ENCODE assay signal across 22 cellular contexts in genomic region chr5:132071338-132071707, GRCh38. TPM values are rescaled to one million over a fixed set of nuclear protein-coding genes. Genes with fewer than 3 reads are reported as not detected.
DNase-seq lines count a peak whose midpoint lies in the region; ATAC-seq and TF ChIP-seq lines count a peak whose summit lies in the region.
"Had no signal": no experiment of that assay in that cellular context is flagged by ENCODE, and none has a peak within 500 bp of the region (broad histone marks: within the 10 kb centered on the region; RNA-seq: fewer than 3 reads in every experiment).

No MANE protein-coding gene starts in this region.

- TF ChIP-seq CTCF in IMR-90 (conservative IDR thresholded peaks at IDR 0.05; ENCODE audit: low read depth, low read length), result no peak
- TF ChIP-seq CTCF in mammary epithelial cell (conservative IDR thresholded peaks at IDR 0.05 in 1 of 2, IDR thresholded peaks at IDR 0.05 in 1 of 2; ENCODE audit: extremely low read depth in 1 of 2, insufficient read depth in 1 of 2, low read depth in 1 of 2, low read length in 2 of 2), result no peak

- H4K20me1 ChIP-seq in IMR-90 (ENCODE audit: insufficient read depth, low read length) (no peaks in the 10 kb centered on the region), mammary epithelial cell (ENCODE audit: insufficient read depth, low read length) (no peaks in the 10 kb centered on the region)

- H2AFZ ChIP-seq in IMR-90 (replicated peaks; ENCODE audit: low read length, poor library complexity) (peak overlapping the region; percentile 26), mammary epithelial cell (ENCODE audit: low read depth, low read length) (no peak overlapping the region)

- peak overlapping the region; percentile 39; the same call in 1 of the 2 replicates for H2BK20ac ChIP-seq in IMR-90 (ENCODE audit: low read depth, low read length)

- in situ Hi-C loops in IMR-90 (cut with MboI; ENCODE audit: low sequenced_read_pairs) (no loop called here), mammary epithelial cell (cut with MboI; ENCODE audit: low sequenced_read_pairs in 2 of 2) (loop anchor here in 1 of 2 donors (25.0 kb wide), 1 partner anchor 441 kb away; no protein-coding TSS in a partner anchor)

- no peaks in the 10 kb centered on the region for H3K36me3 Mint-ChIP-seq in activated T-cell treated with anti-CD3 and anti-CD28 coated beads, Interleukin-2, amount 50 U/mL, for 72 hours (ENCODE audit: insufficient read depth in 2 of 2)
- no peaks in the 10 kb centered on the region for H3K36me3 Mint-ChIP-seq in activated T-cell treated with anti-CD3 and anti-CD28 coated beads, Interleukin-2, amount 50 U/mL, for 4 hours (ENCODE audit: insufficient read depth)
- H3K36me3 Mint-ChIP-seq in activated naive CD8-positive, alpha-beta T cell treated with anti-CD3 and anti-CD28 coated beads, Interleukin-2, amount 50 U/mL, for 24 hours (ENCODE audit: low read depth), result peaks cover 23% of the 10 kb centered on the region
- H3K36me3 Mint-ChIP-seq: CD8-positive, alpha-beta memory T cell had no signal

- no peak for TF ChIP-seq POLR2A in IMR-90 (IDR thresholded peaks at IDR 0.05; ENCODE audit: low read depth, low read length)

- no peaks in the 10 kb centered on the region for H3K36me3 ChIP-seq in IMR-90 (ENCODE audit: control insufficient read depth, insufficient read depth, low read length)
- H3K36me3 ChIP-seq in mammary epithelial cell (ENCODE audit: insufficient read depth, low read length), result no peaks in the 10 kb centered on the region

- no peaks in the 10 kb centered on the region for H3K27me3 ChIP-seq in IMR-90 (ENCODE audit: control insufficient read depth, insufficient read depth, low read length)
- no peaks in the 10 kb centered on the region for H3K27me3 ChIP-seq in mammary epithelial cell (ENCODE audit: insufficient read depth, low read length)

- peak overlapping the region; percentile 72 for H2BK120ac ChIP-seq in IMR-90 (ENCODE audit: low read depth, low read length)

- no peak overlapping the region; the same call in 1 of the 2 replicates for H3K14ac ChIP-seq in IMR-90 (replicated peaks; ENCODE audit: low read depth, low read length)

- POLR2A ChIA-PET in IMR-90 (lab: Charles Lee; ENCODE audit: unreplicated experiment), result no interaction called here

- peak overlapping the region; percentile 68; the same call in 1 of the 2 replicates for H4K91ac ChIP-seq in IMR-90 (ENCODE audit: insufficient read depth, low read depth, low read length)

- intact Hi-C loops in IMR-90 (cut with micrococcal nuclease), result no loop called here
- intact Hi-C loops in mammary epithelial cell (cut with micrococcal nuclease), result no loop called here

- peaks cover 4% of the 10 kb centered on the region for H3K79me2 ChIP-seq in mammary epithelial cell (ENCODE audit: insufficient read depth, low read length)

- 100% methylated on average over 1 of the region's 2 CpGs; no CpG with 5 or more reads in 1 of the 2 experiments for WGBS in IMR-90 (ENCODE audit: extremely low coverage in 2 of 2, insufficient read length in 1 of 2), 2 experiments
- 63% methylated on average over 1 of the region's 2 CpGs for WGBS in mammary epithelial cell (ENCODE audit: low coverage, missing lambda C conversion rate)

- ATAC-seq in activated T-cell treated with anti-CD3 and anti-CD28 coated beads, Interleukin-2, amount 50 U/mL, for 72 hours (replicated peaks in 1 of 2), result no peak
- no peak for ATAC-seq in activated T-cell treated with anti-CD3 and anti-CD28 coated beads, Interleukin-2, amount 50 U/mL, for 4 hours
- ATAC-seq in IMR-90 (ENCODE audit: low read depth) (no peak), GM21737 (IDR thresholded peaks at IDR 0.05; ENCODE audit: unreplicated experiment) (no peak)
- no peak for ATAC-seq in activated naive CD8-positive, alpha-beta T cell treated with anti-CD3 and anti-CD28 coated beads, Interleukin-2, amount 50 U/mL, for 24 hours
- ATAC-seq: Right ventricle myocardium inferior had no signal

- no peak overlapping the region for H3K56ac ChIP-seq in IMR-90 (ENCODE audit: extremely low read depth, insufficient read depth, low read length)

- peaks cover 71% of the 10 kb centered on the region for H3K4me1 Mint-ChIP-seq in activated T-cell treated with anti-CD3 and anti-CD28 coated beads, Interleukin-2, amount 50 U/mL, for 72 hours (ENCODE audit: low read depth)
- H3K4me1 Mint-ChIP-seq in activated T-cell treated with anti-CD3 and anti-CD28 coated beads, Interleukin-2, amount 50 U/mL, for 4 hours (ENCODE audit: low read depth), result peaks cover 35% of the 10 kb centered on the region
- H3K4me1 Mint-ChIP-seq in activated naive CD8-positive, alpha-beta T cell treated with anti-CD3 and anti-CD28 coated beads, Interleukin-2, amount 50 U/mL, for 24 hours, result peaks cover 74% of the 10 kb centered on the region

- H2BK5ac ChIP-seq in IMR-90 (ENCODE audit: low read depth, low read length, poor library complexity, severe bottlenecking), result no peak overlapping the region

- no peaks in the 10 kb centered on the region for H3K9me3 ChIP-seq in IMR-90 (ENCODE audit: control insufficient read depth, insufficient read depth, low read length)
- no peaks in the 10 kb centered on the region for H3K9me3 ChIP-seq in mammary epithelial cell (replicated peaks; ENCODE audit: insufficient read depth, low read length)

- no peak overlapping the region for H3K18ac ChIP-seq in IMR-90 (ENCODE audit: low read depth, low read length)

- no peak overlapping the region for H3K4me2 ChIP-seq in IMR-90 (ENCODE audit: low read depth, low read length)
- H3K4me2 ChIP-seq in mammary epithelial cell (ENCODE audit: insufficient read depth, low read depth, low read length), result no peak overlapping the region

- no peak overlapping the region for H2AK9ac ChIP-seq in IMR-90 (replicated peaks; ENCODE audit: low read depth, low read length, poor library complexity)

- H3K27ac ChIP-seq in IMR-90 (ENCODE audit: insufficient read depth, low read length) (no peak overlapping the region), mammary epithelial cell (ENCODE audit: insufficient read depth, low read depth, low read length) (no peak overlapping the region)

- H4K5ac ChIP-seq in IMR-90 (ENCODE audit: low read depth, low read length), result no peak overlapping the region

- H4K8ac ChIP-seq in IMR-90 (ENCODE audit: low read depth in 2 of 2, low read length in 2 of 2), result no peak overlapping the region

- H3K27ac Mint-ChIP-seq in activated T-cell treated with anti-CD3 and anti-CD28 coated beads, Interleukin-2, amount 50 U/mL, for 72 hours, result peak overlapping the region; percentile 33
- H3K27ac Mint-ChIP-seq in activated naive CD8-positive, alpha-beta T cell treated with anti-CD3 and anti-CD28 coated beads, Interleukin-2, amount 50 U/mL, for 24 hours, result peak overlapping the region; percentile 91
- H3K27ac Mint-ChIP-seq: HFFc6 had no signal

- no peak for TF ChIP-seq RAD21 in IMR-90 (IDR thresholded peaks at IDR 0.05; ENCODE audit: low read length)

- H3K4me3 ChIP-seq in IMR-90 (ENCODE audit: insufficient read depth, low read depth, low read length), result no peak overlapping the region
- no peak overlapping the region for H3K4me3 ChIP-seq in mammary epithelial cell (replicated peaks in 1 of 3; ENCODE audit: insufficient read depth in 1 of 3, low read depth in 2 of 3, low read length in 3 of 3)

- no peaks in the 10 kb centered on the region for H3K79me1 ChIP-seq in IMR-90 (ENCODE audit: low read depth in 1 of 2, low read length in 2 of 2)

- H3K9ac ChIP-seq in IMR-90 (ENCODE audit: low read depth, low read length), result no peak overlapping the region
- H3K9ac ChIP-seq in mammary epithelial cell (ENCODE audit: insufficient read depth, low read length), result no peak overlapping the region

- H3K9me3 Mint-ChIP-seq in activated T-cell treated with anti-CD3 and anti-CD28 coated beads, Interleukin-2, amount 50 U/mL, for 72 hours, result no peaks in the 10 kb centered on the region
- no peaks in the 10 kb centered on the region for H3K9me3 Mint-ChIP-seq in activated T-cell treated with anti-CD3 and anti-CD28 coated beads, Interleukin-2, amount 50 U/mL, for 4 hours
- H3K9me3 Mint-ChIP-seq in activated naive CD8-positive, alpha-beta T cell treated with anti-CD3 and anti-CD28 coated beads, Interleukin-2, amount 50 U/mL, for 24 hours, result no peaks in the 10 kb centered on the region
- H3K9me3 Mint-ChIP-seq: CD8-positive, alpha-beta memory T cell; HFFc6 had no signal

- H3K9me1 ChIP-seq in IMR-90 (ENCODE audit: insufficient read depth, low read length), result peaks cover 8% of the 10 kb centered on the region; the same call in 1 of the 2 replicates

- no peak overlapping the region for H3K23ac ChIP-seq in IMR-90 (ENCODE audit: low read depth, low read length)

- peak overlapping the region; percentile 0 to 50 for H3K4me3 Mint-ChIP-seq in activated T-cell treated with anti-CD3 and anti-CD28 coated beads, Interleukin-2, amount 50 U/mL, for 72 hours
- H3K4me3 Mint-ChIP-seq in activated T-cell treated with anti-CD3 and anti-CD28 coated beads, Interleukin-2, amount 50 U/mL, for 4 hours, result no peak overlapping the region
- peak overlapping the region; percentile 15 for H3K4me3 Mint-ChIP-seq in activated naive CD8-positive, alpha-beta T cell treated with anti-CD3 and anti-CD28 coated beads, Interleukin-2, amount 50 U/mL, for 24 hours
- H3K4me3 Mint-ChIP-seq: HFFc6 had no signal

- H2AK5ac ChIP-seq in IMR-90 (ENCODE audit: low read depth, low read length), result no peak overlapping the region

- BruUV-seq in IMR-90 (replicated peaks; lab: Mats Ljungman, UMichigan) (no TSS peak), mammary epithelial cell (replicated peaks; lab: Mats Ljungman, UMichigan) (no TSS peak)

- CTCF ChIA-PET in IMR-90 (lab: Yijun Ruan, JAX), result no interaction called here
- CTCF ChIA-PET in mammary epithelial cell (lab: Charles Lee; ENCODE audit: low non-redundant PET), result no interaction called here

- dilution Hi-C loops in IMR-90 (cut with HindIII; ENCODE audit: low sequenced_read_pairs, unreplicated experiment) (no loop called here), mammary epithelial cell (cut with HindIII; ENCODE audit: low sequenced_read_pairs) (no loop called here)

- H3K4ac ChIP-seq in IMR-90 (ENCODE audit: low read depth, low read length), result peak overlapping the region; percentile 71

- peaks cover 10% of the 10 kb centered on the region for H3K4me1 ChIP-seq in IMR-90 (ENCODE audit: control insufficient read depth, insufficient read depth, low read length)
- peaks cover 33% of the 10 kb centered on the region for H3K4me1 ChIP-seq in mammary epithelial cell (ENCODE audit: insufficient read depth, low read length)

- H3K27me3 Mint-ChIP-seq in activated T-cell treated with anti-CD3 and anti-CD28 coated beads, Interleukin-2, amount 50 U/mL, for 72 hours (ENCODE audit: low read depth), result no peaks in the 10 kb centered on the region
- H3K27me3 Mint-ChIP-seq in activated T-cell treated with anti-CD3 and anti-CD28 coated beads, Interleukin-2, amount 50 U/mL, for 4 hours (ENCODE audit: low read depth), result no peaks in the 10 kb centered on the region
- H3K27me3 Mint-ChIP-seq in activated naive CD8-positive, alpha-beta T cell treated with anti-CD3 and anti-CD28 coated beads, Interleukin-2, amount 50 U/mL, for 24 hours, result no peaks in the 10 kb centered on the region
- H3K27me3 Mint-ChIP-seq: CD8-positive, alpha-beta memory T cell had no signal

- no peak for DNase-seq in activated T-cell treated with anti-CD3 and anti-CD28 coated beads, Interleukin-2, amount 50 U/mL, for 72 hours
- DNase-seq in activated T-cell treated with anti-CD3 and anti-CD28 coated beads, Interleukin-2, amount 50 U/mL, for 4 hours, result no peak
- DNase-seq in IMR-90 (no peak), mammary epithelial cell (no peak), NCI-H2107 treated with DMSO at 0.1 percent for 48 hours (lab: John Stamatoyannopoulos, UW; ENCODE audit: unreplicated experiment) (no peak)
- no peak for DNase-seq in activated naive CD8-positive, alpha-beta T cell treated with anti-CD3 and anti-CD28 coated beads, Interleukin-2, amount 50 U/mL, for 24 hours
- DNase-seq: ACHN; CD8-positive, alpha-beta memory T cell; DND-41; GDM1; Karpas-422; MM.1S; NCI-H1105 treated with DMSO at 0.1 percent for 48 hours; NCI-H1930; NCI-H2171 treated with DMSO at 0.1 percent for 48 hours; NCI-H774 had no signal

- H2BK15ac ChIP-seq in IMR-90 (ENCODE audit: low read depth, low read length), result peak overlapping the region; percentile 4; the same call in 1 of the 3 replicates

RNA-seq across cellular contexts. Expression of gene CSF2, which starts 2.3 kb away (rescaled TPM):
- 10 to 100 TPM; 31.1 to 50.7 TPM for total RNA-seq in activated T-cell treated with anti-CD3 and anti-CD28 coated beads, Interleukin-2, amount 50 U/mL, for 72 hours
- total RNA-seq in activated T-cell treated with anti-CD3 and anti-CD28 coated beads, Interleukin-2, amount 50 U/mL, for 4 hours, result 100 to 1,000 TPM; 130 to 283 (median 277) TPM
- not detected in 2 replicates for total RNA-seq in IMR-90 (2012; rRNA removed)
- 0.26 and 0.31 TPM in 2 replicates for polyA plus RNA-seq in IMR-90 (2012; rRNA removed)
- 0.31 and 1.2 TPM in 2 replicates for polyA plus RNA-seq in IMR-90 (2012; cell fraction: cytosol; rRNA removed)
- polyA plus RNA-seq in IMR-90 (2012; cell fraction: nucleus; rRNA removed; ENCODE audit: low replicate concordance), result 0.70 and 0.79 TPM in 2 replicates
- 10 to 100 TPM in 1 of 2 donors, not detected in 1; 12.8 TPM for total RNA-seq in mammary epithelial cell
- polyA plus RNA-seq in mammary epithelial cell, result 7.2 TPM
- polyA minus RNA-seq in mammary epithelial cell, result 3.0 TPM
- total RNA-seq: H1, HepG2, NCI-H460, Right ventricle myocardium inferior had no signal
- polyA plus RNA-seq: CD8-positive, alpha-beta memory T cell; H1; HepG2 had no signal

RNA-seq across cellular contexts. Expression of gene IL3, which starts 10.9 kb away (rescaled TPM):
- total RNA-seq in activated T-cell treated with anti-CD3 and anti-CD28 coated beads, Interleukin-2, amount 50 U/mL, for 72 hours, result 1 to 10 TPM; 6.2 to 8.9 TPM
- 100 to 1,000 TPM in 2 of 3 donors, 10 to 100 TPM in 1; 94.6 to 152 (median 138) TPM for total RNA-seq in activated T-cell treated with anti-CD3 and anti-CD28 coated beads, Interleukin-2, amount 50 U/mL, for 4 hours
- total RNA-seq in IMR-90 (2012; rRNA removed) (not detected in 2 replicates), mammary epithelial cell (not detected)
- polyA plus RNA-seq in IMR-90 (2012; rRNA removed) (not detected in 2 replicates), mammary epithelial cell (not detected)
- polyA plus RNA-seq in IMR-90 (2012; cell fraction: cytosol; rRNA removed), result not detected in 2 replicates
- not detected in 2 replicates for polyA plus RNA-seq in IMR-90 (2012; cell fraction: nucleus; rRNA removed; ENCODE audit: low replicate concordance)
- not detected for polyA minus RNA-seq in mammary epithelial cell
- total RNA-seq: H1, HepG2, HFFc6, NCI-H460, Right ventricle myocardium inferior had no signal
- polyA plus RNA-seq: CD8-positive, alpha-beta memory T cell; H1; HepG2 had no signal

RNA-seq across cellular contexts. Expression of gene ACSL6, which starts 59.9 kb away (rescaled TPM):
- total RNA-seq in activated T-cell treated with anti-CD3 and anti-CD28 coated beads, Interleukin-2, amount 50 U/mL, for 72 hours, result 1 to 10 TPM; 5.9 to 8.2 TPM
- 10 to 100 TPM; 25.0 to 38.0 (median 27.1) TPM for total RNA-seq in activated T-cell treated with anti-CD3 and anti-CD28 coated beads, Interleukin-2, amount 50 U/mL, for 4 hours
- total RNA-seq in IMR-90 (2012; rRNA removed) (not detected in 2 replicates), mammary epithelial cell (under 1 TPM in 1 of 2 donors, not detected in 1; 0.33 TPM)
- polyA plus RNA-seq in IMR-90 (2012; rRNA removed) (not detected in 2 replicates), mammary epithelial cell (0.10 TPM)
- not detected in 2 replicates for polyA plus RNA-seq in IMR-90 (2012; cell fraction: cytosol; rRNA removed)
- not detected in 2 replicates for polyA plus RNA-seq in IMR-90 (2012; cell fraction: nucleus; rRNA removed; ENCODE audit: low replicate concordance)
- not detected for polyA minus RNA-seq in mammary epithelial cell
- total RNA-seq: HFFc6 had no signal

Comparison
In these comparisons a context has a peak if more than half of its experiments do, and no peak if none do; other contexts are left out.
1. RNA of gene IL3, which starts 10.9 kb away (total RNA-seq): 94.6 to 152 TPM in activated T-cell treated with anti-CD3 and anti-CD28 coated beads, Interleukin-2, amount 50 U/mL, for 4 hours; 6.2 to 8.9 TPM in activated T-cell treated with anti-CD3 and anti-CD28 coated beads, Interleukin-2, amount 50 U/mL, for 72 hours, not detected in IMR-90 and not detected in mammary epithelial cell; every median in the first group is over 4 times any median in the second.